9 cellular contexts compared by ENCODE assay signal in genomic region chr6:41705329-41705995, GRCh38. TPM values are rescaled to one million over a fixed set of nuclear protein-coding genes. Genes with fewer than 3 reads are reported as not detected.
DNase-seq lines count a peak whose midpoint lies in the region; ATAC-seq and TF ChIP-seq lines count a peak whose summit lies in the region.
"Had no signal": no experiment of that assay in that cellular context is flagged by ENCODE, and none has a peak within 500 bp of the region (broad histone marks: within the 10 kb centered on the region; RNA-seq: fewer than 3 reads in every experiment).

No MANE protein-coding gene starts in this region.

- TF ChIP-seq CTCF in coronary artery (IDR thresholded peaks at IDR 0.05) (no peak), upper lobe of right lung (IDR thresholded peaks at IDR 0.05) (no peak)

- H3K27me3 ChIP-seq in mucosa of stomach (ENCODE audit: control insufficient read depth, insufficient read depth, low read length) (no peaks in the 10 kb centered on the region), upper lobe of right lung (no peaks in the 10 kb centered on the region)

- in situ Hi-C loops in G401 (cut with HindIII; ENCODE audit: low sequenced_read_pairs), result no loop called here

- no peak for ATAC-seq in activated T-cell treated with anti-CD3 and anti-CD28 coated beads, Interleukin-2, amount 50 U/mL, for 4 hours
- ATAC-seq in upper lobe of right lung, result no peak

- peaks cover 32% of the 10 kb centered on the region for H3K4me1 ChIP-seq in mucosa of stomach (ENCODE audit: control insufficient read depth, insufficient read depth, low read length)
- H3K4me1 ChIP-seq in upper lobe of right lung, result peaks cover 42% of the 10 kb centered on the region

- H3K27ac ChIP-seq in coronary artery (peak overlapping the region; percentile 71 to 93), upper lobe of right lung (peak overlapping the region; percentile 63)

- peak overlapping the region; percentile 30 for H3K9ac ChIP-seq in mucosa of stomach (ENCODE audit: low read length)

- H3K9me3 Mint-ChIP-seq in activated T-cell treated with anti-CD3 and anti-CD28 coated beads, Interleukin-2, amount 50 U/mL, for 4 hours, result no peaks in the 10 kb centered on the region

- H3K4me3 ChIP-seq in coronary artery (peak overlapping the region; percentile 41), mucosa of stomach (ENCODE audit: low read length) (no peak overlapping the region), upper lobe of right lung (no peak overlapping the region)

- DNase-seq in activated T-cell treated with anti-CD3 and anti-CD28 coated beads, Interleukin-2, amount 50 U/mL, for 4 hours, result no peak
- DNase-seq in activated T-cell treated with anti-CD3 and anti-CD28 coated beads for 4 hours (no peak), coronary artery (ENCODE audit: low spot score) (no peak), upper lobe of right lung (no peak), retina (no peak), G401 (ENCODE audit: low spot score) (no peak), NCI-H1694 (lab: John Stamatoyannopoulos, UW) (no peak)
- DNase-seq: effector CD4-positive, alpha-beta T cell had no signal

- H3K4me3 Mint-ChIP-seq in activated T-cell treated with anti-CD3 and anti-CD28 coated beads, Interleukin-2, amount 50 U/mL, for 4 hours, result peak overlapping the region; percentile 49

- no peaks in the 10 kb centered on the region for H3K9me3 ChIP-seq in mucosa of stomach (ENCODE audit: control insufficient read depth, low read length)
- no peaks in the 10 kb centered on the region for H3K9me3 ChIP-seq in upper lobe of right lung

- no peaks in the 10 kb centered on the region for H3K36me3 ChIP-seq in mucosa of stomach (ENCODE audit: control insufficient read depth, insufficient read depth, low read length)
- peaks cover 5% of the 10 kb centered on the region for H3K36me3 ChIP-seq in upper lobe of right lung

- H3K36me3 Mint-ChIP-seq in activated T-cell treated with anti-CD3 and anti-CD28 coated beads, Interleukin-2, amount 50 U/mL, for 4 hours (ENCODE audit: insufficient read depth), result peaks cover 3% of the 10 kb centered on the region

- intact Hi-C loops in upper lobe of right lung (cut with DNase I), result no loop called here

- peaks cover 42% of the 10 kb centered on the region for H3K4me1 Mint-ChIP-seq in activated T-cell treated with anti-CD3 and anti-CD28 coated beads, Interleukin-2, amount 50 U/mL, for 4 hours (ENCODE audit: low read depth)

- H3K27me3 Mint-ChIP-seq in activated T-cell treated with anti-CD3 and anti-CD28 coated beads, Interleukin-2, amount 50 U/mL, for 4 hours (ENCODE audit: low read depth), result no peaks in the 10 kb centered on the region

RNA-seq across cellular contexts. Expression of gene TFEB, which starts 29.9 kb away (rescaled TPM):
- total RNA-seq in activated T-cell treated with anti-CD3 and anti-CD28 coated beads, Interleukin-2, amount 50 U/mL, for 4 hours, result 10 to 100 TPM in 2 of 3 donors, 1 to 10 TPM in 1; 7.6 to 15.4 (median 10.8) TPM
- total RNA-seq in upper lobe of right lung, result 40.3 TPM
- total RNA-seq in G401 (2014; rRNA removed; shearing (Covaris generic)), result 6.7 and 9.8 TPM in 2 replicates

RNA-seq across cellular contexts. Expression of gene PGC, which starts 41.7 kb away (rescaled TPM):
- total RNA-seq in activated T-cell treated with anti-CD3 and anti-CD28 coated beads, Interleukin-2, amount 50 U/mL, for 4 hours, result under 1 TPM; 0.14 to 0.38 (median 0.24) TPM
- total RNA-seq in upper lobe of right lung, result 1,050 TPM
- total RNA-seq in G401 (2014; rRNA removed; shearing (Covaris generic)), result not detected in 2 replicates

Comparison
In these comparisons a context has a peak if more than half of its experiments do, and no peak if none do; other contexts are left out.
1. RNA of gene PGC, which starts 41.7 kb away (total RNA-seq): 1,050 TPM in upper lobe of right lung (single experiment); 0.14 to 0.38 TPM in activated T-cell treated with anti-CD3 and anti-CD28 coated beads, Interleukin-2, amount 50 U/mL, for 4 hours and not detected in G401; every median in the first group is over 100 times any median in the second.